Comparison of ENCODE assay signal across 23 cellular contexts in genomic region chr3:176068750-176069149, GRCh38.
"Had no signal": no experiment of that assay in that cellular context is flagged by ENCODE, and none has a peak within 500 bp of the region (broad histone marks: within the 10 kb centered on the region; RNA-seq: fewer than 3 reads in every experiment).

No MANE protein-coding gene starts in this region.

- H3K4me3 Mint-ChIP-seq: naive thymus-derived CD4-positive, alpha-beta T cell; natural killer cell treated with Interleukin-12 subunit alpha and Interleukin-12 subunit beta and Interleukin-15 and Interleukin-18, amount 100 ng/mL, for 72 hours; stimulated activated naive B cell treated with anti-CD40 and anti-IgM and Interleukin-4, amounts not matched to agents 10 μg/mL and 1 μg/mL and 100 μg/mL, for 72 hours had no signal

- H3K27me3 ChIP-seq: heart right ventricle, hepatocyte, ovary, right atrium auricular region, right lobe of liver, stomach, testis, thyroid gland, transverse colon, upper lobe of left lung had no signal

- H2AFZ ChIP-seq: hepatocyte had no signal

- H3K4me1 ChIP-seq: heart right ventricle, left ventricle myocardium inferior, right atrium auricular region, right lobe of liver, stomach, testis, thyroid gland, transverse colon, upper lobe of left lung had no signal

- H3K79me2 ChIP-seq: hepatocyte had no signal

- H3K27ac ChIP-seq: heart right ventricle, hepatocyte, left ventricle myocardium inferior, ovary, right atrium auricular region, right lobe of liver, stomach, testis, thyroid gland, transverse colon, upper lobe of left lung had no signal

- H3K4me3 ChIP-seq: heart right ventricle, hepatocyte, left ventricle myocardium inferior, lung, mucosa of descending colon, ovary, right atrium auricular region, right lobe of liver, smooth muscle cell, stomach, testis, thyroid gland, transverse colon, upper lobe of left lung had no signal

- ATAC-seq: heart right ventricle; mucosa of descending colon; naive thymus-derived CD4-positive, alpha-beta T cell; natural killer cell treated with Interleukin-12 subunit alpha and Interleukin-12 subunit beta and Interleukin-15 and Interleukin-18, amount 100 ng/mL, for 72 hours; right lobe of liver; stimulated activated naive B cell treated with anti-CD40 and anti-IgM and Interleukin-4, amounts not matched to agents 10 μg/mL and 1 μg/mL and 100 μg/mL, for 72 hours; stimulated activated naive CD8-positive, alpha-beta T cell treated with anti-CD3 and anti-CD28 coated beads, Interleukin-15, Interleukin-2, amounts not matched to agents 100 U/mL and 50 U/mL, for 24 hours had no signal

- H3K27me3 Mint-ChIP-seq: naive thymus-derived CD4-positive, alpha-beta T cell; natural killer cell treated with Interleukin-12 subunit alpha and Interleukin-12 subunit beta and Interleukin-15 and Interleukin-18, amount 100 ng/mL, for 72 hours; progenitor cell of endocrine pancreas; stimulated activated naive B cell treated with anti-CD40 and anti-IgM and Interleukin-4, amounts not matched to agents 10 μg/mL and 1 μg/mL and 100 μg/mL, for 72 hours had no signal

- H3K9me3 ChIP-seq: mucosa of descending colon, ovary, right atrium auricular region, right lobe of liver, stomach, testis, thyroid gland, transverse colon, upper lobe of left lung had no signal

- H3K36me3 ChIP-seq: heart right ventricle, left ventricle myocardium inferior, ovary, right atrium auricular region, right lobe of liver, stomach, thyroid gland, transverse colon, upper lobe of left lung had no signal

- H3K27ac Mint-ChIP-seq: naive thymus-derived CD4-positive, alpha-beta T cell; natural killer cell treated with Interleukin-12 subunit alpha and Interleukin-12 subunit beta and Interleukin-15 and Interleukin-18, amount 100 ng/mL, for 72 hours; progenitor cell of endocrine pancreas; stimulated activated naive B cell treated with anti-CD40 and anti-IgM and Interleukin-4, amounts not matched to agents 10 μg/mL and 1 μg/mL and 100 μg/mL, for 72 hours had no signal

- H3K4me2 ChIP-seq: hepatocyte, smooth muscle cell had no signal

- H3K4me1 Mint-ChIP-seq: naive thymus-derived CD4-positive, alpha-beta T cell; stimulated activated naive B cell treated with anti-CD40 and anti-IgM and Interleukin-4, amounts not matched to agents 10 μg/mL and 1 μg/mL and 100 μg/mL, for 72 hours had no signal

- H3K36me3 Mint-ChIP-seq: naive thymus-derived CD4-positive, alpha-beta T cell; natural killer cell treated with Interleukin-12 subunit alpha and Interleukin-12 subunit beta and Interleukin-15 and Interleukin-18, amount 100 ng/mL, for 72 hours; stimulated activated naive B cell treated with anti-CD40 and anti-IgM and Interleukin-4, amounts not matched to agents 10 μg/mL and 1 μg/mL and 100 μg/mL, for 72 hours had no signal

- DNase-seq: heart right ventricle; islet precursor cell; left ventricle myocardium inferior; midbrain; mucosa of descending colon; naive thymus-derived CD4-positive, alpha-beta T cell; ovary; right lobe of liver; stimulated activated CD4-positive, alpha-beta T cell treated with anti-CD3 and anti-CD28 coated beads, Interleukin-2, amount 100 ng/mL, for 24 hours; stimulated activated CD4-positive, alpha-beta T cell treated with anti-CD3 and anti-CD28 coated beads, Interleukin-4, amount 100 ng/mL, for 24 hours; stimulated activated naive B cell treated with anti-CD40 and anti-IgM and Interleukin-4, amounts not matched to agents 10 μg/mL and 1 μg/mL and 100 μg/mL, for 72 hours; stimulated activated naive CD8-positive, alpha-beta T cell treated with anti-CD3 and anti-CD28 coated beads, Interleukin-15, Interleukin-2, amounts not matched to agents 100 U/mL and 50 U/mL, for 24 hours; stomach; testis; thyroid gland; transverse colon had no signal
